In the genomic region with DNA sequence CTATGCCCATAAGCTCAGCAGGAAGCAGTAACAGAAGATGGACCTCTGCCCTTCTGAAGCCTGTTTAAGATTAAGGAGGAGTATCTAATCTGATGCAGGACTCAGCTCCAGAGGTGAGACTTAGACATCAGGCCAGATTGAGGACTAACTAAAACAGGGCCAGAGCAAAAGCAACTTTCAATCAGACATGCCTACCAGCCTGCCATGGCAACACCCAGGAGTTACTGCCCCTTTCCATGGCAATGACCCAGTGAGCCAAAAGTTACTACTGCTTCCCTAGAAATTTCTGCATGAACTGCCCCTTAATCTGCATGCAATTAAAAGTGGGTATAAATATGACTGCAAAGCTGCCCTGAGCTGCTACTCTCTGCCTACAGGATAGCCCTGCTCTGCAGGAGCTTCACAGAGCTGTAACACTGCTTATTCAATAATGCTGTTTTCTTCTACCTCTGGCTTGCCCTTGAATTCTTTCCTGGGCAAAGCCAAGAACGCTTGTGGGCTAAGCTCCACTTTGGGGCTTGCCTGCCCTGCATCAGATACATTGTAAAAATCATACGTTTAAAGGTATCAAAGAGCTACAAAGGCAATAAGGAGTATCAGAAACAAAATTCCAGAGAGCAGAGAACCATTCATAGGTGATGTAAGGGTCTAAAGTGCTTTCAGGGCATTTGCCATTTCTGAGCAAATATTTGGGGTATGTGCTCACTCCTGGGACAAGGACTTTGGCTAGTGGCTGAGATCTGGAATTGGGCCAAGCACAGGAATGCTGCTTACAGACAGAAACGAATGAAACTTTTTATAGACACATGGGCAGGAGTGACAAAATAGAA, we compare ENCODE assay signal across 1 cellular context.
TF ChIP-seq lines count a peak whose summit lies in the region.

No MANE protein-coding gene starts in this region.

TF ChIP-seq in HepG2, 621 proteins besides CTCF, POLR2A, EP300 and RAD21 (continued from another document and continues in another):
- TF ChIP-seq, protein P1, sequence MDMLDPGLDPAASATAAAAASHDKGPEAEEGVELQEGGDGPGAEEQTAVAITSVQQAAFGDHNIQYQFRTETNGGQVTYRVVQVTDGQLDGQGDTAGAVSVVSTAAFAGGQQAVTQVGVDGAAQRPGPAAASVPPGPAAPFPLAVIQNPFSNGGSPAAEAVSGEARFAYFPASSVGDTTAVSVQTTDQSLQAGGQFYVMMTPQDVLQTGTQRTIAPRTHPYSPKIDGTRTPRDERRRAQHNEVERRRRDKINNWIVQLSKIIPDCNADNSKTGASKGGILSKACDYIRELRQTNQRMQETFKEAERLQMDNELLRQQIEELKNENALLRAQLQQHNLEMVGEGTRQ (IDR thresholded peaks at IDR 0.05; ENCODE audit: low read depth, low read length), result no peak
- TF ChIP-seq, protein P1 (CRISPR knock-in tag; IDR thresholded peaks at IDR 0.05; ENCODE audit: borderline replicate concordance), result no peak
- TF ChIP-seq KLF12 (CRISPR knock-in tag; IDR thresholded peaks at IDR 0.05; ENCODE audit: borderline replicate concordance), result no peak
- no peak for TF ChIP-seq MTF1 (CRISPR knock-in tag; IDR thresholded peaks at IDR 0.05)
- TF ChIP-seq MYNN (CRISPR knock-in tag; IDR thresholded peaks at IDR 0.05; ENCODE audit: low read depth), result no peak
- TF ChIP-seq KMT2A (CRISPR knock-in tag; IDR thresholded peaks at IDR 0.05), result peak; percentile 30; the same call in 1 of the 2 replicates
- no peak for TF ChIP-seq ZNF589 (CRISPR knock-in tag; conservative IDR thresholded peaks at IDR 0.05)
- TF ChIP-seq ZNF205 (CRISPR knock-in tag; IDR thresholded peaks at IDR 0.05), result no peak
- TF ChIP-seq KLF13 (CRISPR knock-in tag; IDR thresholded peaks at IDR 0.05), result no peak
- TF ChIP-seq ZFP36 (IDR thresholded peaks at IDR 0.05; ENCODE audit: borderline replicate concordance, low read depth, low read length, partially characterized antibody), result no peak
- TF ChIP-seq ZNF543 (CRISPR knock-in tag; IDR thresholded peaks at IDR 0.05), result no peak
- TF ChIP-seq ZNF7 (CRISPR knock-in tag; IDR thresholded peaks at IDR 0.05), result no peak
- peak; percentile 42; the same call in 1 of the 2 replicates for TF ChIP-seq MED1 (CRISPR knock-in tag; IDR thresholded peaks at IDR 0.05)
- no peak for TF ChIP-seq SMARCE1 (IDR thresholded peaks at IDR 0.05; ENCODE audit: borderline replicate concordance)
- TF ChIP-seq, protein P2, sequence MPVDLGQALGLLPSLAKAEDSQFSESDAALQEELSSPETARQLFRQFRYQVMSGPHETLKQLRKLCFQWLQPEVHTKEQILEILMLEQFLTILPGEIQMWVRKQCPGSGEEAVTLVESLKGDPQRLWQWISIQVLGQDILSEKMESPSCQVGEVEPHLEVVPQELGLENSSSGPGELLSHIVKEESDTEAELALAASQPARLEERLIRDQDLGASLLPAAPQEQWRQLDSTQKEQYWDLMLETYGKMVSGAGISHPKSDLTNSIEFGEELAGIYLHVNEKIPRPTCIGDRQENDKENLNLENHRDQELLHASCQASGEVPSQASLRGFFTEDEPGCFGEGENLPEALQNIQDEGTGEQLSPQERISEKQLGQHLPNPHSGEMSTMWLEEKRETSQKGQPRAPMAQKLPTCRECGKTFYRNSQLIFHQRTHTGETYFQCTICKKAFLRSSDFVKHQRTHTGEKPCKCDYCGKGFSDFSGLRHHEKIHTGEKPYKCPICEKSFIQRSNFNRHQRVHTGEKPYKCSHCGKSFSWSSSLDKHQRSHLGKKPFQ (CRISPR knock-in tag; IDR thresholded peaks at IDR 0.05; ENCODE audit: insufficient replicate concordance), result no peak
- TF ChIP-seq ZNF761 (CRISPR knock-in tag; conservative IDR thresholded peaks at IDR 0.05), result no peak
- no peak for TF ChIP-seq MAFG (CRISPR knock-in tag; IDR thresholded peaks at IDR 0.05)
- peak; percentile 79 for TF ChIP-seq NCOA2 (CRISPR knock-in tag; IDR thresholded peaks at IDR 0.05)
- TF ChIP-seq MBD4 (IDR thresholded peaks at IDR 0.05; ENCODE audit: borderline replicate concordance, low read length), result no peak
- no peak for TF ChIP-seq RBM22 (optimal IDR thresholded peaks at IDR 0.05; ENCODE audit: low read length)
- TF ChIP-seq SRSF1 (optimal IDR thresholded peaks at IDR 0.05; ENCODE audit: low read depth, low read length), result no peak
- TF ChIP-seq ASH2L (IDR thresholded peaks at IDR 0.05; ENCODE audit: insufficient read length, low read depth, low read length), result peak; percentile 86
- no peak for TF ChIP-seq JUND (CRISPR knock-in tag; IDR thresholded peaks at IDR 0.05)
- no peak for TF ChIP-seq POLR2AphosphoS2 (IDR thresholded peaks at IDR 0.05; ENCODE audit: low read depth, low read length)
- TF ChIP-seq HNRNPK (IDR thresholded peaks at IDR 0.05; ENCODE audit: low read depth, low read length, poor library complexity, severe bottlenecking), result no peak
- no peak for TF ChIP-seq TBL1XR1 (IDR thresholded peaks at IDR 0.05; ENCODE audit: borderline replicate concordance, low read length, partially characterized antibody)
- TF ChIP-seq XRCC5 (optimal IDR thresholded peaks at IDR 0.05; ENCODE audit: low read length), result no peak
- TF ChIP-seq ZNF644 (CRISPR knock-in tag; IDR thresholded peaks at IDR 0.05; ENCODE audit: low read depth), result peak; percentile 66; the same call in 1 of the 2 replicates
- no peak for TF ChIP-seq GPBP1L1 (CRISPR knock-in tag; IDR thresholded peaks at IDR 0.05)
- TF ChIP-seq KDM2A (CRISPR knock-in tag; IDR thresholded peaks at IDR 0.05; ENCODE audit: borderline replicate concordance, low read depth), result no peak
- TF ChIP-seq ONECUT2 (CRISPR knock-in tag; IDR thresholded peaks at IDR 0.05), result no peak
- TF ChIP-seq NR0B2 (CRISPR knock-in tag; IDR thresholded peaks at IDR 0.05), result no peak
- no peak for TF ChIP-seq KAT2B (IDR thresholded peaks at IDR 0.05; ENCODE audit: borderline replicate concordance, low read depth, low read length)
- TF ChIP-seq GRHL1 (CRISPR knock-in tag; conservative IDR thresholded peaks at IDR 0.05), result no peak
- no peak for TF ChIP-seq ZFAT (CRISPR knock-in tag; conservative IDR thresholded peaks at IDR 0.05)
- no peak for TF ChIP-seq PRDM4 (CRISPR knock-in tag; IDR thresholded peaks at IDR 0.05; ENCODE audit: borderline replicate concordance)
- no peak for TF ChIP-seq HOXD1 (CRISPR knock-in tag; IDR thresholded peaks at IDR 0.05)
- TF ChIP-seq ZNF382 (CRISPR knock-in tag; IDR thresholded peaks at IDR 0.05; ENCODE audit: borderline replicate concordance), result no peak
- no peak for TF ChIP-seq NCOA5 (CRISPR knock-in tag; IDR thresholded peaks at IDR 0.05)
- TF ChIP-seq STAT5B (CRISPR knock-in tag; IDR thresholded peaks at IDR 0.05), result no peak
- no peak for TF ChIP-seq FOXK1 (CRISPR knock-in tag; IDR thresholded peaks at IDR 0.05; ENCODE audit: borderline replicate concordance, low read depth)
- peak; percentile 95 for TF ChIP-seq HNF4A (CRISPR knock-in tag; IDR thresholded peaks at IDR 0.05)
- TF ChIP-seq THAP11 (CRISPR knock-in tag; IDR thresholded peaks at IDR 0.05), result 0 out of 2 replicates have a peak, but pooled peaks have one; percentile 36
- TF ChIP-seq MAFF (IDR thresholded peaks at IDR 0.05; ENCODE audit: low read depth, low read length), result no peak
- TF ChIP-seq ZNF136 (CRISPR knock-in tag; IDR thresholded peaks at IDR 0.05; ENCODE audit: low read depth), result no peak
- TF ChIP-seq WIZ (CRISPR knock-in tag; IDR thresholded peaks at IDR 0.05), result no peak
- peak; percentile 76 for TF ChIP-seq ATF3 (CRISPR knock-in tag; IDR thresholded peaks at IDR 0.05)
- no peak; the same call in 1 of the 2 replicates for TF ChIP-seq ZBTB26 (CRISPR knock-in tag; IDR thresholded peaks at IDR 0.05; ENCODE audit: borderline replicate concordance)
- TF ChIP-seq SOX13 (IDR thresholded peaks at IDR 0.05), result no peak
- peak in 1 of 2 experiments; percentile 64; a peak in 2 of 4 replicates for TF ChIP-seq SOX13 (CRISPR knock-in tag; conservative IDR thresholded peaks at IDR 0.05 in 1 of 2, IDR thresholded peaks at IDR 0.05 in 1 of 2)
- peak; percentile 87 for TF ChIP-seq ARID5B (CRISPR knock-in tag; IDR thresholded peaks at IDR 0.05)
- peak; percentile 70; the same call in 1 of the 2 replicates for TF ChIP-seq SOX5 (CRISPR knock-in tag; IDR thresholded peaks at IDR 0.05; ENCODE audit: borderline replicate concordance)
